In genomic region chr1:198109316-198109715, GRCh38 we compare ENCODE assay signal across 6 cellular contexts.
"Had no signal": no experiment of that assay in that cellular context is flagged by ENCODE, and none has a peak within 500 bp of the region (broad histone marks: within the 10 kb centered on the region; RNA-seq: fewer than 3 reads in every experiment).

No MANE protein-coding gene starts in this region.

- H3K9me3 Mint-ChIP-seq: GM23338, H9 had no signal

- H3K4me2 ChIP-seq: GM23338 had no signal

- H3K27ac Mint-ChIP-seq: GM23338, H9 had no signal

- H2AFZ ChIP-seq: GM23338 had no signal

- DNase-seq: H9, HCEC 1CT, IMR-90, KG1 had no signal

- H3K4me1 Mint-ChIP-seq: GM23338 had no signal

- H3K4me3 Mint-ChIP-seq: GM23338, H9 had no signal

- ATAC-seq: GM23338, K562 had no signal

- H3K4me3 ChIP-seq: GM23338, K562 had no signal
